In the genomic region with DNA sequence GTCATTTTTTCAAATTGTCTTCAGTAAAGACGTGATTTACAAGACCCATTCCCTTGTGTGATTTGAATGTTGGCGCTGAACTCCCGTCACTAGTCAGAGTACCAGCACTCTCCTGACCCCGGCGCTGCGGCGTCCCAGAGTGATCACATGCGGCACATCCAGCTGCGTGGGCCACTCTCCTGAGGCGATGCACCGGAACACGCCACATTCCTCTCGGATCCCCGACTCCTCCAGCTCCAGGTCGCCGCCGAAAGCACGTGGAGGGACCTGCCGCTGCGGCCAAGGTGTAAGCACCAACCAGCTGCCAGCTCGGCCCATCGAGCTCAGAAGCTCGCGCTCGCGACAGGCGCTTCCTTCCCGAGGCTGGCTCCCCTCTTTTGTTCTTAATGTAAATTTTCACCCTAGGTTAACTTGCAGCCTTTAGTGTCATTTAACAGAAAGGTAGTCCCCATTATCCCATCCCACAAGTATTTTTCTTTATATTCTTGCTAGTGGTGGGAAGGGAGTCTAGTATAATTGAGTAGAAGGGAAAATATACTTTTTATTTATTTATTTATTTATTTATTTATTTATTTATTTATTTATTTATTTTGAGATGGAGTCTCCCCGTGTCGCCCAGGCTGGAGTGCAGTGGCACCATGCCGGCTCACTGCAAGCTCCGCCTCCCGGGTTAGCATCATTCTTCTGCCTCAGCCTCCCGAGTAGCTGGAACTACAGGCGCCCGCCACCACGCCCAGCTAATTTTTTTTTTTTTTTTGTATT, we compare ENCODE assay signal across 26 cellular contexts.
DNase-seq lines count a peak whose midpoint lies in the region; ATAC-seq and TF ChIP-seq lines count a peak whose summit lies in the region.
"Had no signal": no experiment of that assay in that cellular context is flagged by ENCODE, and none has a peak within 500 bp of the region (broad histone marks: within the 10 kb centered on the region; RNA-seq: fewer than 3 reads in every experiment).

No MANE protein-coding gene starts in this region.

- H3K9me1 ChIP-seq in IMR-90 (ENCODE audit: insufficient read depth, low read length), result no peaks in the 10 kb centered on the region

- H3K27ac ChIP-seq in IMR-90 (ENCODE audit: insufficient read depth, low read length) (no peak overlapping the region), psoas muscle (no peak overlapping the region), OCI-LY7 (ENCODE audit: low read depth, low read length, poor library complexity, severe bottlenecking) (no peak overlapping the region)
- H3K27ac ChIP-seq: adrenal gland, cardiac muscle cell, dorsolateral prefrontal cortex, KMS-11, parathyroid adenoma, vagina had no signal

- no peak overlapping the region for H2BK120ac ChIP-seq in IMR-90 (ENCODE audit: low read depth, low read length)

- no peaks in the 10 kb centered on the region for H3K79me2 ChIP-seq in OCI-LY7 (ENCODE audit: insufficient read depth, low read depth, low read length)
- H3K79me2 ChIP-seq: parathyroid adenoma had no signal

- TF ChIP-seq POLR2A in IMR-90 (IDR thresholded peaks at IDR 0.05; ENCODE audit: low read depth, low read length), result no peak

- CTCF ChIA-PET in IMR-90 (lab: Yijun Ruan, JAX) (no interaction called here), OCI-LY7 (lab: Charles Lee; ENCODE audit: unreplicated experiment) (no interaction called here)

- DNase-seq in ELF-1 (ENCODE audit: low read depth, low spot score) (peak; percentile 58), IMR-90 (no peak), iPS DF 19.7 (ENCODE audit: low read depth, low spot score) (peak; percentile 35), psoas muscle (peak; percentile 11 to 47), OCI-LY7 (ENCODE audit: low spot score) (no peak), NCI-H2196 (lab: John Stamatoyannopoulos, UW; ENCODE audit: unreplicated experiment) (no peak)
- DNase-seq: activated CD4-positive, alpha-beta memory T cell treated with anti-CD3 and anti-CD28 coated beads for 36 hours; activated effector memory CD4-positive, alpha-beta T cell treated with anti-CD3 and anti-CD28 coated beads, Interleukin-2, amount 50 U/mL, for 16 hours; adrenal gland; CD4-positive, alpha-beta memory T cell; DMS 273 treated with DMSO at 0.1 percent for 48 hours; dorsolateral prefrontal cortex; HCEC 1CT; hippocampal formation; naive thymus-derived CD8-positive, alpha-beta T cell; NCI-H187 treated with DMSO at 0.1 percent for 48 hours; NCI-H226; NCI-H774; SHP77; substantia nigra; SW 1271 had no signal

- H3K56ac ChIP-seq in IMR-90 (ENCODE audit: extremely low read depth, insufficient read depth, low read length), result no peak overlapping the region

- H3K36me3 ChIP-seq in IMR-90 (ENCODE audit: control insufficient read depth, insufficient read depth, low read length), result no peaks in the 10 kb centered on the region
- H3K36me3 ChIP-seq in psoas muscle (ENCODE audit: insufficient read depth in 1 of 2, low read depth in 1 of 2), result no peaks in the 10 kb centered on the region
- no peaks in the 10 kb centered on the region for H3K36me3 ChIP-seq in OCI-LY7 (ENCODE audit: insufficient read depth, low read length)
- H3K36me3 ChIP-seq: adrenal gland, cardiac muscle cell, vagina had no signal

- no peaks in the 10 kb centered on the region for H3K79me1 ChIP-seq in IMR-90 (ENCODE audit: low read depth in 1 of 2, low read length in 2 of 2)

- H3K27me3 ChIP-seq in IMR-90 (ENCODE audit: control insufficient read depth, insufficient read depth, low read length) (no peaks in the 10 kb centered on the region), psoas muscle (ENCODE audit: insufficient read depth in 3 of 3, low read length in 2 of 3) (no peaks in the 10 kb centered on the region)
- H3K27me3 ChIP-seq: adrenal gland, cardiac muscle cell, vagina had no signal

- no peak overlapping the region for H3K4me3 ChIP-seq in IMR-90 (ENCODE audit: insufficient read depth, low read depth, low read length)
- H3K4me3 ChIP-seq in psoas muscle, result no peak overlapping the region
- H3K4me3 ChIP-seq in OCI-LY7 (ENCODE audit: low read depth, low read length, poor library complexity, severe bottlenecking), result no peak overlapping the region
- H3K4me3 ChIP-seq: adrenal gland, cardiac muscle cell, dorsolateral prefrontal cortex, vagina had no signal

- no peaks in the 10 kb centered on the region for H3K9me2 ChIP-seq in OCI-LY7 (ENCODE audit: insufficient read depth, low read length)

- no peak for TF ChIP-seq RAD21 in IMR-90 (IDR thresholded peaks at IDR 0.05; ENCODE audit: low read length)

- H2AFZ ChIP-seq in IMR-90 (replicated peaks; ENCODE audit: low read length, poor library complexity), result peak overlapping the region; percentile 21
- no peak overlapping the region for H2AFZ ChIP-seq in OCI-LY7 (ENCODE audit: low read length)
- H2AFZ ChIP-seq: parathyroid adenoma had no signal

- in situ Hi-C loops in IMR-90 (cut with MboI; ENCODE audit: low sequenced_read_pairs), result no loop called here

- WGBS in IMR-90 (ENCODE audit: extremely low coverage in 2 of 2, insufficient read length in 1 of 2), 2 experiments, result 76% methylated on average over 3 of the region's 37 CpGs; no CpG with 5 or more reads in 1 of the 2 experiments
- 71 to 81% (median 80%) methylated on average over 37 of the region's 37 CpGs for WGBS in psoas muscle, 3 donors

- H3K4me1 ChIP-seq in IMR-90 (ENCODE audit: control insufficient read depth, insufficient read depth, low read length) (no peaks in the 10 kb centered on the region), psoas muscle (no peaks in the 10 kb centered on the region), OCI-LY7 (ENCODE audit: insufficient read depth, low read length, poor library complexity, severe bottlenecking) (no peaks in the 10 kb centered on the region)
- H3K4me1 ChIP-seq: adrenal gland, parathyroid adenoma, vagina had no signal

- intact Hi-C loops in IMR-90 (cut with micrococcal nuclease) (no loop called here), psoas muscle (cut with DNase I) (no loop called here), OCI-LY7 (cut with micrococcal nuclease; ENCODE audit: unreplicated experiment) (no loop called here)

- no peaks in the 10 kb centered on the region for H3K9me3 ChIP-seq in IMR-90 (ENCODE audit: control insufficient read depth, insufficient read depth, low read length)
- H3K9me3 ChIP-seq in psoas muscle, result no peaks in the 10 kb centered on the region
- H3K9me3 ChIP-seq in OCI-LY7 (ENCODE audit: low read length), result no peaks in the 10 kb centered on the region
- H3K9me3 ChIP-seq: adrenal gland, vagina had no signal

- H4K8ac ChIP-seq in IMR-90 (ENCODE audit: low read depth in 2 of 2, low read length in 2 of 2), result no peak overlapping the region

- no peak overlapping the region for H2BK15ac ChIP-seq in IMR-90 (ENCODE audit: low read depth, low read length)

- H3K14ac ChIP-seq in IMR-90 (replicated peaks; ENCODE audit: low read depth, low read length), result no peak overlapping the region

- BruUV-seq in IMR-90 (replicated peaks; lab: Mats Ljungman, UMichigan), result no TSS peak
- no TSS peak for BruUV-seq in OCI-LY7 (replicated peaks; lab: Mats Ljungman, UMichigan)

- H3K4me2 ChIP-seq in IMR-90 (ENCODE audit: low read depth, low read length) (no peak overlapping the region; the same call in 1 of the 2 replicates), OCI-LY7 (ENCODE audit: low read length) (no peak overlapping the region)
- H3K4me2 ChIP-seq: KMS-11 had no signal

- ATAC-seq in IMR-90 (ENCODE audit: low read depth), result no peak
- no peak for ATAC-seq in psoas muscle
- ATAC-seq in GM21528 (IDR thresholded peaks at IDR 0.05; ENCODE audit: low FRiP score, unreplicated experiment), result no peak
- ATAC-seq: naive thymus-derived CD8-positive, alpha-beta T cell had no signal

- H2BK5ac ChIP-seq in IMR-90 (ENCODE audit: low read depth, low read length, poor library complexity, severe bottlenecking), result no peak overlapping the region

- H2AK9ac ChIP-seq in IMR-90 (replicated peaks; ENCODE audit: low read depth, low read length, poor library complexity), result no peak overlapping the region

- POLR2A ChIA-PET in IMR-90 (lab: Charles Lee; ENCODE audit: unreplicated experiment), result no interaction called here
- POLR2A ChIA-PET in OCI-LY7 (lab: Charles Lee), result no interaction called here

- H3K4ac ChIP-seq in IMR-90 (ENCODE audit: low read depth, low read length), result no peak overlapping the region

- dilution Hi-C loops in IMR-90 (cut with HindIII; ENCODE audit: low sequenced_read_pairs, unreplicated experiment), result no loop called here

- no peaks in the 10 kb centered on the region for H4K20me1 ChIP-seq in IMR-90 (ENCODE audit: insufficient read depth, low read length)
- no peaks in the 10 kb centered on the region for H4K20me1 ChIP-seq in OCI-LY7 (ENCODE audit: insufficient read depth, low read length)

- H2BK20ac ChIP-seq in IMR-90 (ENCODE audit: low read depth, low read length), result no peak overlapping the region

- H4K91ac ChIP-seq in IMR-90 (ENCODE audit: insufficient read depth, low read depth, low read length), result no peak overlapping the region

- no peak overlapping the region for H4K5ac ChIP-seq in IMR-90 (ENCODE audit: low read depth, low read length)

- no peak for TF ChIP-seq CTCF in IMR-90 (conservative IDR thresholded peaks at IDR 0.05; ENCODE audit: low read depth, low read length)
- TF ChIP-seq CTCF in psoas muscle (IDR thresholded peaks at IDR 0.05), result no peak
- TF ChIP-seq CTCF in OCI-LY7 (conservative IDR thresholded peaks at IDR 0.05; ENCODE audit: low read length), result no peak

- H3K9ac ChIP-seq in IMR-90 (ENCODE audit: low read depth, low read length), result no peak overlapping the region
- H3K9ac ChIP-seq: KMS-11, parathyroid adenoma had no signal

- no peak overlapping the region for H3K18ac ChIP-seq in IMR-90 (ENCODE audit: low read depth, low read length)

- no peak overlapping the region for H2AK5ac ChIP-seq in IMR-90 (ENCODE audit: low read depth, low read length)

- H3K23ac ChIP-seq in IMR-90 (ENCODE audit: low read depth, low read length), result no peak overlapping the region

TF ChIP-seq in IMR-90, 13 proteins besides CTCF, POLR2A, EP300 and RAD21 (continues in another document):
- TF ChIP-seq CHD1 (IDR thresholded peaks at IDR 0.05; ENCODE audit: low read depth, low read length) (no peak), SMC3 (IDR thresholded peaks at IDR 0.05; ENCODE audit: low read depth, low read length) (no peak), MAFK (IDR thresholded peaks at IDR 0.05; ENCODE audit: low read depth, low read length) (no peak), BHLHE40 (IDR thresholded peaks at IDR 0.05; ENCODE audit: low read depth, low read length) (no peak), FOS (IDR thresholded peaks at IDR 0.05; ENCODE audit: low read depth, low read length) (no peak), RCOR1 (IDR thresholded peaks at IDR 0.05; ENCODE audit: insufficient replicate concordance, low read length) (no peak), CEBPB (IDR thresholded peaks at IDR 0.05; ENCODE audit: low read depth, low read length) (no peak)
- TF ChIP-seq, protein P1, sequence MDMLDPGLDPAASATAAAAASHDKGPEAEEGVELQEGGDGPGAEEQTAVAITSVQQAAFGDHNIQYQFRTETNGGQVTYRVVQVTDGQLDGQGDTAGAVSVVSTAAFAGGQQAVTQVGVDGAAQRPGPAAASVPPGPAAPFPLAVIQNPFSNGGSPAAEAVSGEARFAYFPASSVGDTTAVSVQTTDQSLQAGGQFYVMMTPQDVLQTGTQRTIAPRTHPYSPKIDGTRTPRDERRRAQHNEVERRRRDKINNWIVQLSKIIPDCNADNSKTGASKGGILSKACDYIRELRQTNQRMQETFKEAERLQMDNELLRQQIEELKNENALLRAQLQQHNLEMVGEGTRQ (IDR thresholded peaks at IDR 0.05; ENCODE audit: low read depth, low read length), result no peak

Comparison
In these comparisons a context has a peak if more than half of its experiments do, and no peak if none do; other contexts are left out.
1. DNase-seq: peak in ELF-1 (single experiment), iPS DF 19.7 (single experiment) and psoas muscle (2 of 2); none in IMR-90 (single experiment), OCI-LY7 (single experiment) and NCI-H2196 (single experiment).